Comparison of ENCODE assay signal across 8 cellular contexts in genomic region chr9:137435980-137436760, GRCh38. TPM values are rescaled to one million over a fixed set of nuclear protein-coding genes. Genes with fewer than 3 reads are reported as not detected.
DNase-seq lines count a peak whose midpoint lies in the region; TF ChIP-seq lines count a peak whose summit lies in the region.

No MANE protein-coding gene starts in this region.

- peak; percentile 21 for DNase-seq in AG09309 (ENCODE audit: low read depth)
- DNase-seq in NB4 (ENCODE audit: low read depth), result peak; percentile 61
- peak; percentile 81 for DNase-seq in choroid plexus epithelial cell (ENCODE audit: low read depth)
- DNase-seq in myocyte (ENCODE audit: low read depth), result peak; percentile 92
- DNase-seq in activated gamma-delta T cell (lab: John Stamatoyannopoulos, UW), result no peak
- no peak for DNase-seq in activated T-cell treated with anti-CD3 and anti-CD28 coated beads for 4 hours
- DNase-seq in SIG-M5 treated with dmso at 0.1 percent for 504 hours (lab: John Stamatoyannopoulos, UW; ENCODE audit: unreplicated experiment), result no peak
- DNase-seq in DMS 273 (lab: John Stamatoyannopoulos, UW; ENCODE audit: unreplicated experiment), result no peak

- TF ChIP-seq CTCF in AG09309 (IDR thresholded peaks at IDR 0.05; ENCODE audit: control insufficient read depth, insufficient read depth, low read depth, low read length, missing control alignments) (no peak), NB4 (IDR thresholded peaks at IDR 0.05; ENCODE audit: low read depth, low read length) (no peak), choroid plexus epithelial cell (conservative IDR thresholded peaks at IDR 0.05; ENCODE audit: low read depth, low read length) (no peak)

- TF ChIP-seq POLR2A in NB4 (IDR thresholded peaks at IDR 0.05; ENCODE audit: extremely low read depth, insufficient read length), result no peak

- H3K4me3 ChIP-seq in AG09309 (ENCODE audit: control insufficient read depth, low read depth, low read length) (no peak overlapping the region), NB4 (ENCODE audit: low read depth, low read length) (no peak overlapping the region), choroid plexus epithelial cell (ENCODE audit: low read depth, low read length) (no peak overlapping the region)

RNA-seq across cellular contexts. Expression of gene ENTPD8, which starts 5.0 kb away (rescaled TPM):
- total RNA-seq in myocyte, result 0.19 and 0.31 TPM in 2 replicates
- 0.14 TPM for polyA plus RNA-seq in myocyte (2012)

RNA-seq across cellular contexts. Expression of gene NOXA1, which starts 13.0 kb away (rescaled TPM):
- 1.2 and 3.1 TPM in 2 replicates for total RNA-seq in myocyte
- 1.6 TPM for polyA plus RNA-seq in myocyte (2012)

RNA-seq across cellular contexts. Expression of gene EXD3, which starts 13.2 kb away (rescaled TPM):
- 12.5 and 15.3 TPM in 2 replicates for total RNA-seq in myocyte
- polyA plus RNA-seq in myocyte (2012), result 12.5 TPM

RNA-seq across cellular contexts. Expression of gene NSMF, which starts 23.0 kb away (rescaled TPM):
- 53.9 and 69.9 TPM in 2 replicates for total RNA-seq in myocyte
- 50.2 TPM for polyA plus RNA-seq in myocyte (2012)

Comparison
In these comparisons a context has a peak if more than half of its experiments do, and no peak if none do; other contexts are left out.
1. DNase-seq: peak in AG09309 (single experiment), NB4 (single experiment), choroid plexus epithelial cell (single experiment) and myocyte (single experiment); none in activated gamma-delta T cell (single experiment), activated T-cell treated with anti-CD3 and anti-CD28 coated beads for 4 hours (single experiment), SIG-M5 treated with dmso at 0.1 percent for 504 hours (single experiment) and DMS 273 (single experiment).